In the genomic region with DNA sequence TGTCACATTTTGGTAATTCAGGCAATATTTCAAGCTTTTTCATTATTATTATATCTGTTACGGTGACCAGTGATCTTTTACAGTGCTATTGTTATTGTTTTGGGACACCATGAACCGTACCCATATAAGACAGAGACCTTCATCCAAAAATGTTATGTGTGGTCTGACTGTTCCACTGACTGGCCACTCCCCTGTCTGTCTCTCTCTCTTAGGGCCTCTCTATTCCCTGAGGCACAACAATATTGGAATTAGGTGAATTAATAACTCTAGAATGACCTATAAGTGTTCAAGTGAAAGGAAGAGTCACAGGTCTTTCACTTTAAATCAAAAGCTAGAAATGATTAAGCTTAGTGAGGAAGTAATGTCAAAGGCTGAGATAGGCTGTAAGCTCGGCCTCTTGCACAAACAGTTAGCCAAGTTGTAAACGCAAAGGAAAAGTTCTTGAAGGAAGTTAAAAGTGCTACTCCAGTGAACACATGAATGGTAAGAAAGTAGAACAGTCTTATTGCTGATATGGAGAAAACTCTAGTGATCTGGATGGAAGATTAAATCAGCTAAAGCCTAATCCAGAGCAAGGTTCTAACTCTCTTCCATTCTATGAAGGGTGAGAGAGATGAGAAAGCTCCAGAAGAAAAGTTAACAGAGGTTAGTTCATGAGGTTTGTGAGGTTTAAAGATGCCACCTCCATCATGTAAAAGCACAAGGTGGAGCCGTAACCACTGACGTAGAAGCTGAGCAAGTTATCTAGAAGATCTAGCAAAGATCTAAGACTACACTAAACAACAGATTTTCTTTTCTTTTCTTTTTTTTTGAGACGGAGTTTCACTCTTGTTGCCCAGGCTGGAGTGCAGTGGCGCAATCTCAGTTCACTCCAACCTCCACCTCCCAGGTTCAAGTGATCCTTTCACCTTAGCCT, we compare ENCODE assay signal across 9 cellular contexts. TPM values are rescaled to one million over a fixed set of nuclear protein-coding genes. Genes with fewer than 3 reads are reported as not detected.
A peak's percentile ranks its signal among the peaks of the same experiment; 100 is the strongest.
DNase-seq lines count a peak whose midpoint lies in the region; ATAC-seq and TF ChIP-seq lines count a peak whose summit lies in the region.
"Had no signal": no experiment of that assay in that cellular context is flagged by ENCODE, and none has a peak within 500 bp of the region (broad histone marks: within the 10 kb centered on the region; RNA-seq: fewer than 3 reads in every experiment).

No MANE protein-coding gene starts in this region.

- POLR2A ChIA-PET in CD4-positive, alpha-beta T cell (lab: Charles Lee): interaction anchor here (0.6 to 7.2 kb wide), 16 partner anchors 9 to 1097 kb away, joined by 3 to 159 read pairs (median 4); a partner anchor contains a TSS

- H3K27ac ChIP-seq in CD4-positive, alpha-beta T cell (ENCODE audit: low read depth, low read length): peak overlapping the region; percentile 85
- H3K27ac ChIP-seq in Karpas-422 (ENCODE audit: low read length): no peak overlapping the region
- H3K27ac ChIP-seq in GM23248: no peak overlapping the region

- H3K36me3 ChIP-seq in Karpas-422 (ENCODE audit: insufficient read depth, low read length): no peaks in the 10 kb centered on the region
- no peaks in the 10 kb centered on the region for H3K36me3 ChIP-seq in GM23248 (ENCODE audit: low read depth)

- no peaks in the 10 kb centered on the region for H3K9me2 ChIP-seq in Karpas-422 (replicated peaks; ENCODE audit: insufficient read depth, low read length)
- H3K9me2 ChIP-seq in GM23248 (ENCODE audit: insufficient read depth): no peaks in the 10 kb centered on the region

- peak in 8 of 10 experiments; percentile 26 to 77 (median 42) for DNase-seq in CD4-positive, alpha-beta T cell
- no peak for DNase-seq in Karpas-422
- no peak for DNase-seq in cerebellar nuclear complex (lab: John Stamatoyannopoulos, UW)
- no peak for DNase-seq in GM23248
- no peak for DNase-seq in A172 (ENCODE audit: low spot score)
- no peak for DNase-seq in GM20000 (ENCODE audit: low spot score)
- DNase-seq: IMR-90 had no signal

- peak overlapping the region; percentile 97 for H3K27ac Mint-ChIP-seq in CD4-positive, alpha-beta T cell
- peak overlapping the region; percentile 87 for H3K27ac Mint-ChIP-seq in dendritic cell treated with granulocyte-macrophage colony-stimulating factor and Interleukin-4, amounts not matched to agents 40 ng/mL and 50 ng/mL, for 4 days

- peaks cover 8% of the 10 kb centered on the region for H3K4me1 ChIP-seq in Karpas-422 (ENCODE audit: low read length)
- H3K4me1 ChIP-seq in GM23248 (ENCODE audit: insufficient read depth): no peaks in the 10 kb centered on the region

- peaks cover 3% of the 10 kb centered on the region for H3K9me3 ChIP-seq in CD4-positive, alpha-beta T cell (ENCODE audit: control insufficient read depth, low read length)
- H3K9me3 ChIP-seq in Karpas-422 (ENCODE audit: low read length) (no peaks in the 10 kb centered on the region), GM23248 (ENCODE audit: low read depth) (no peaks in the 10 kb centered on the region)

- peak overlapping the region; percentile 67 for H3K4me3 Mint-ChIP-seq in CD4-positive, alpha-beta T cell
- H3K4me3 Mint-ChIP-seq in dendritic cell treated with granulocyte-macrophage colony-stimulating factor and Interleukin-4, amounts not matched to agents 40 ng/mL and 50 ng/mL, for 4 days: peak overlapping the region; percentile 2

- H2AFZ ChIP-seq in Karpas-422 (ENCODE audit: low read length): peak overlapping the region; percentile 71; the same call in 1 of the 2 replicates
- H2AFZ ChIP-seq in GM23248: no peak overlapping the region

- peaks cover 7% of the 10 kb centered on the region for H3K36me3 Mint-ChIP-seq in CD4-positive, alpha-beta T cell (ENCODE audit: low read depth)
- H3K36me3 Mint-ChIP-seq in dendritic cell treated with granulocyte-macrophage colony-stimulating factor and Interleukin-4, amounts not matched to agents 40 ng/mL and 50 ng/mL, for 4 days (ENCODE audit: low read depth): no peaks in the 10 kb centered on the region

- intact Hi-C loops in CD4-positive, alpha-beta T cell (cut with DNase I, micrococcal nuclease): loop anchor here in 1 of 2 experiments (1.0 to 2.0 kb wide), 2 partner anchors 14 to 19 kb away; no protein-coding TSS in a partner anchor
- intact Hi-C loops in dendritic cell treated with granulocyte-macrophage colony-stimulating factor and Interleukin-4, amounts not matched to agents 40 ng/mL and 50 ng/mL, for 4 days (cut with micrococcal nuclease): no loop called here

- H3K79me2 ChIP-seq in Karpas-422 (ENCODE audit: low read length) (no peaks in the 10 kb centered on the region), GM23248 (ENCODE audit: insufficient read depth) (no peaks in the 10 kb centered on the region)

- H3K4me2 ChIP-seq in Karpas-422 (ENCODE audit: low read depth, low read length, poor library complexity, severe bottlenecking) (no peak overlapping the region), GM23248 (ENCODE audit: unreplicated experiment) (no peak overlapping the region)

- peak; percentile 93 for ATAC-seq in CD4-positive, alpha-beta T cell (ENCODE audit: poor library complexity)
- peak; percentile 50 for ATAC-seq in GM21381 (IDR thresholded peaks at IDR 0.05; ENCODE audit: unreplicated experiment)

- TF ChIP-seq CTCF in CD4-positive, alpha-beta T cell (IDR thresholded peaks at IDR 0.05): no peak
- TF ChIP-seq CTCF in GM20000 (IDR thresholded peaks at IDR 0.05; ENCODE audit: extremely low read depth, missing control alignments): no peak

- H3K27me3 ChIP-seq in CD4-positive, alpha-beta T cell (ENCODE audit: control insufficient read depth, insufficient read depth, low read length): no peaks in the 10 kb centered on the region
- H3K27me3 ChIP-seq in Karpas-422 (ENCODE audit: low read length): no peaks in the 10 kb centered on the region
- H3K27me3 ChIP-seq in GM23248 (replicated peaks; ENCODE audit: insufficient read depth): no peaks in the 10 kb centered on the region

- no peaks in the 10 kb centered on the region for H3K27me3 Mint-ChIP-seq in CD4-positive, alpha-beta T cell
- no peaks in the 10 kb centered on the region for H3K27me3 Mint-ChIP-seq in dendritic cell treated with granulocyte-macrophage colony-stimulating factor and Interleukin-4, amounts not matched to agents 40 ng/mL and 50 ng/mL, for 4 days

- H4K20me1 ChIP-seq in Karpas-422 (ENCODE audit: insufficient read depth, low read depth, low read length): no peaks in the 10 kb centered on the region
- no peaks in the 10 kb centered on the region for H4K20me1 ChIP-seq in GM23248 (ENCODE audit: insufficient read depth)

- CTCF ChIA-PET in CD4-positive, alpha-beta T cell (lab: Charles Lee): interaction anchor here (0.6 to 4.3 kb wide), 10 partner anchors 10 to 149 kb away, joined by 3 to 32 read pairs (median 4); a partner anchor contains a TSS

- H3K9ac ChIP-seq in Karpas-422 (ENCODE audit: low read length): no peak overlapping the region
- H3K9ac ChIP-seq in GM23248: no peak overlapping the region

- H3K4me1 Mint-ChIP-seq in CD4-positive, alpha-beta T cell (ENCODE audit: low read depth): peaks cover 41% of the 10 kb centered on the region
- peaks cover 26% of the 10 kb centered on the region for H3K4me1 Mint-ChIP-seq in dendritic cell treated with granulocyte-macrophage colony-stimulating factor and Interleukin-4, amounts not matched to agents 40 ng/mL and 50 ng/mL, for 4 days (ENCODE audit: low read depth)

- H3K9me3 Mint-ChIP-seq in CD4-positive, alpha-beta T cell: peaks cover 6% of the 10 kb centered on the region
- H3K9me3 Mint-ChIP-seq in dendritic cell treated with granulocyte-macrophage colony-stimulating factor and Interleukin-4, amounts not matched to agents 40 ng/mL and 50 ng/mL, for 4 days: no peaks in the 10 kb centered on the region

- in situ Hi-C loops in GM23248 (cut with MboI): no loop called here

- H3K4me3 ChIP-seq in Karpas-422 (ENCODE audit: low read length) (no peak overlapping the region), GM23248 (no peak overlapping the region)

- H3F3A ChIP-seq in GM23248 (ENCODE audit: insufficient read depth): no peaks in the 10 kb centered on the region

- WGBS in GM23248 (ENCODE audit: low coverage in 1 of 2, low lambda C conversion rate in 2 of 2, missing lambda C conversion rate in 2 of 2), 2 experiments: 78 to 86% methylated on average over 8 of the region's 8 CpGs

RNA-seq across cellular contexts. Expression of a gene that starts 19.7 kb away (rescaled TPM):
- 1 to 10 TPM; 7.0 to 7.3 TPM for total RNA-seq in CD4-positive, alpha-beta T cell
- 0.61 and 1.7 TPM in 2 replicates for total RNA-seq in Karpas-422 (2014; rRNA removed; shearing (Covaris generic); ENCODE audit: low replicate concordance)
- total RNA-seq in GM23248 (2014; rRNA removed; shearing (Covaris generic)): 22.3 and 26.6 TPM in 2 replicates
- polyA plus RNA-seq in GM23248 (2016; fragmentation: Nextera tagmentation; extraction: Ambion mirVana): 49.6 and 51.6 TPM in 2 replicates
- 7.3 and 8.5 TPM in 2 replicates for total RNA-seq in A172 (2014; rRNA removed; shearing (Covaris generic))

Comparison
In these comparisons a context has a peak if more than half of its experiments do, and no peak if none do; other contexts are left out.
1. DNase-seq: peak in CD4-positive, alpha-beta T cell (8 of 10); none in Karpas-422 (single experiment), cerebellar nuclear complex (0 of 2), GM23248 (single experiment), A172 (single experiment) and GM20000 (single experiment).